ENCODE assay signal across 8 cellular contexts in genomic region chr7:50610521-50611277, GRCh38. TPM values are rescaled to one million over a fixed set of nuclear protein-coding genes. Genes with fewer than 3 reads are reported as not detected.
DNase-seq lines count a peak whose midpoint lies in the region; ATAC-seq and TF ChIP-seq lines count a peak whose summit lies in the region.

No MANE protein-coding gene starts in this region.

- ATAC-seq in HG02678 (IDR thresholded peaks at IDR 0.05; ENCODE audit: unreplicated experiment): peak; percentile 46

- H3K36me3 ChIP-seq in fibroblast of lung (ENCODE audit: control insufficient read depth, insufficient read depth, low read length) (no peaks in the 10 kb centered on the region), neural progenitor cell (no peaks in the 10 kb centered on the region)

- intact Hi-C loops in Calu3 (cut with micrococcal nuclease; ENCODE audit: unreplicated experiment): no loop called here

- TSS peak; percentile 8 for BruUV-seq in Calu3 (replicated peaks; lab: Mats Ljungman, UMichigan)

- CTCF ChIA-PET in Calu3 (lab: Charles Lee): interaction anchor here (0.6 to 1.0 kb wide), 2 partner anchors 55 to 530 kb away, joined by 3 read pairs; no protein-coding TSS in a partner anchor

- H3K9ac ChIP-seq in fibroblast of lung (ENCODE audit: insufficient read depth, low read length): no peak overlapping the region
- no peak overlapping the region for H3K9ac ChIP-seq in neural progenitor cell

- no peaks in the 10 kb centered on the region for H3K27me3 ChIP-seq in fibroblast of lung (ENCODE audit: control insufficient read depth, insufficient read depth, low read length)
- no peaks in the 10 kb centered on the region for H3K27me3 ChIP-seq in neural progenitor cell

- H3K36me3 Mint-ChIP-seq in Calu3 (ENCODE audit: insufficient read depth, unreplicated experiment) (peaks cover 31% of the 10 kb centered on the region), neural progenitor cell (peaks cover 29% of the 10 kb centered on the region)

- H2AFZ ChIP-seq in fibroblast of lung (ENCODE audit: low read length): no peak overlapping the region
- no peak overlapping the region for H2AFZ ChIP-seq in neural progenitor cell (replicated peaks)

- TF ChIP-seq CTCF in Calu3 (IDR thresholded peaks at IDR 0.05; ENCODE audit: unreplicated experiment) (no peak), fibroblast of lung (conservative IDR thresholded peaks at IDR 0.05 in 1 of 2, IDR thresholded peaks at IDR 0.05 in 1 of 2; ENCODE audit: low read depth in 1 of 2, low read length in 2 of 2) (no peak), neural progenitor cell (IDR thresholded peaks at IDR 0.05) (no peak)

- no peak overlapping the region for H3K4me3 ChIP-seq in fibroblast of lung (replicated peaks in 1 of 4; ENCODE audit: control extremely low read depth in 1 of 4, insufficient read depth in 1 of 4, low read depth in 3 of 4, low read length in 4 of 4)
- no peak overlapping the region for H3K4me3 ChIP-seq in neural progenitor cell

- H3K27me3 Mint-ChIP-seq in Calu3 (ENCODE audit: unreplicated experiment) (no peaks in the 10 kb centered on the region), neural progenitor cell (ENCODE audit: insufficient read depth, low read depth) (no peaks in the 10 kb centered on the region)

- no peaks in the 10 kb centered on the region for H3F3A ChIP-seq in neural progenitor cell (ENCODE audit: low read depth)

- peaks cover 23% of the 10 kb centered on the region for H3K4me1 Mint-ChIP-seq in Calu3 (ENCODE audit: low read depth, unreplicated experiment)
- no peaks in the 10 kb centered on the region for H3K4me1 Mint-ChIP-seq in neural progenitor cell

- H3K79me2 ChIP-seq in fibroblast of lung (ENCODE audit: control insufficient read depth, insufficient read depth, low read length) (no peaks in the 10 kb centered on the region), neural progenitor cell (ENCODE audit: low read depth) (no peaks in the 10 kb centered on the region)

- no peaks in the 10 kb centered on the region for H3K9me3 Mint-ChIP-seq in Calu3 (ENCODE audit: low read depth, unreplicated experiment)
- no peaks in the 10 kb centered on the region for H3K9me3 Mint-ChIP-seq in neural progenitor cell

- H3K27ac Mint-ChIP-seq in Calu3 (ENCODE audit: unreplicated experiment): no peak overlapping the region
- no peak overlapping the region for H3K27ac Mint-ChIP-seq in neural progenitor cell

- H3K9me3 ChIP-seq in fibroblast of lung (ENCODE audit: control insufficient read depth, insufficient read depth, low read depth, low read length) (no peaks in the 10 kb centered on the region), neural progenitor cell (ENCODE audit: low read depth) (no peaks in the 10 kb centered on the region)

- DNase-seq in Calu3: no peak
- peak in 3 of 5 experiments; percentile 15 to 91 (median 49) for DNase-seq in T-helper 2 cell
- DNase-seq in fibroblast of lung (ENCODE audit: low read depth in 2 of 2): peak; percentile 28 to 85
- no peak for DNase-seq in neural progenitor cell (ENCODE audit: low spot score)
- DNase-seq in NCI-H345 treated with DMSO at 0.1 percent for 48 hours (lab: John Stamatoyannopoulos, UW; ENCODE audit: unreplicated experiment): no peak
- no peak for DNase-seq in NCI-H2107 treated with DMSO at 0.1 percent for 48 hours (lab: John Stamatoyannopoulos, UW; ENCODE audit: unreplicated experiment)
- no peak for DNase-seq in ureter (ENCODE audit: low spot score)

- H3K4me3 Mint-ChIP-seq in Calu3 (ENCODE audit: low read depth, unreplicated experiment) (no peak overlapping the region), neural progenitor cell (no peak overlapping the region)

- no peaks in the 10 kb centered on the region for H4K20me1 ChIP-seq in fibroblast of lung (ENCODE audit: control insufficient read depth, extremely low read depth, insufficient read depth, low read length)
- no peaks in the 10 kb centered on the region for H4K20me1 ChIP-seq in neural progenitor cell (ENCODE audit: low read depth)

- H3K4me2 ChIP-seq in fibroblast of lung (ENCODE audit: extremely low read depth, insufficient read depth, low read length): no peak overlapping the region
- H3K4me2 ChIP-seq in neural progenitor cell: no peak overlapping the region

- no peak overlapping the region for H3K27ac ChIP-seq in fibroblast of lung (ENCODE audit: insufficient read depth, low read length)
- H3K27ac ChIP-seq in neural progenitor cell: no peak overlapping the region

- H3K4me1 ChIP-seq in fibroblast of lung (ENCODE audit: control insufficient read depth, extremely low read depth, insufficient read depth, low read length): no peaks in the 10 kb centered on the region
- no peaks in the 10 kb centered on the region for H3K4me1 ChIP-seq in neural progenitor cell

RNA-seq across cellular contexts. Expression of gene DDC, which starts 45.5 kb away (rescaled TPM):
- total RNA-seq in Calu3 (2022): 3.7 and 5.2 TPM in 2 replicates
- not detected in 2 replicates for total RNA-seq in fibroblast of lung
- not detected in 2 replicates for polyA plus RNA-seq in fibroblast of lung
- polyA plus RNA-seq in fibroblast of lung (2012): not detected in 2 replicates
- not detected in 2 replicates for polyA minus RNA-seq in fibroblast of lung (ENCODE audit: low replicate concordance)
- total RNA-seq in neural progenitor cell (ENCODE audit: low replicate concordance): not detected in 2 replicates
- not detected for total RNA-seq in ureter

Comparison
In these comparisons a context has a peak if more than half of its experiments do, and no peak if none do; other contexts are left out.
1. DNase-seq: peak in T-helper 2 cell (3 of 5) and fibroblast of lung (2 of 2); none in Calu3 (single experiment), neural progenitor cell (single experiment), NCI-H345 treated with DMSO at 0.1 percent for 48 hours (single experiment), NCI-H2107 treated with DMSO at 0.1 percent for 48 hours (single experiment) and ureter (single experiment).